8 cellular contexts compared by ENCODE assay signal in genomic region chr9:115262477-115262876, GRCh38.
A peak's percentile ranks its signal among the peaks of the same experiment; 100 is the strongest.
DNase-seq lines count a peak whose midpoint lies in the region; ATAC-seq and TF ChIP-seq lines count a peak whose summit lies in the region.

No MANE protein-coding gene starts in this region.

- peak overlapping the region; percentile 68 for H3K4me2 ChIP-seq in KMS-11

- no peak for TF ChIP-seq EP300 in esophagus muscularis mucosa (IDR thresholded peaks at IDR 0.05)

- H2AFZ ChIP-seq in ACC112 (ENCODE audit: low read length, unreplicated experiment) (no peak overlapping the region), KMS-11 (ENCODE audit: low read depth) (no peak overlapping the region)

- H3K9ac ChIP-seq in KMS-11: peak overlapping the region; percentile 48; the same call in 1 of the 2 replicates

- peak; percentile 88 for ATAC-seq in RWPE2 (ENCODE audit: low read depth)
- ATAC-seq in right cardiac atrium: peak; percentile 81 to 95
- ATAC-seq in GM19328 (IDR thresholded peaks at IDR 0.05; ENCODE audit: unreplicated experiment): no peak

- no peak for TF ChIP-seq POLR2A in esophagus muscularis mucosa (IDR thresholded peaks at IDR 0.05; ENCODE audit: low read depth)

- H3K4me3 ChIP-seq in ACC112 (ENCODE audit: low read depth, low read length): peak overlapping the region; percentile 4; the same call in 1 of the 2 replicates
- no peak overlapping the region for H3K4me3 ChIP-seq in KMS-11 (IDR thresholded peaks at IDR 0.05; ENCODE audit: insufficient read depth, low read depth, low read length)
- no peak overlapping the region for H3K4me3 ChIP-seq in RWPE2 (ENCODE audit: severe bottlenecking)
- no peak overlapping the region for H3K4me3 ChIP-seq in right cardiac atrium (ENCODE audit: low read length)
- H3K4me3 ChIP-seq in coronary artery: no peak overlapping the region
- H3K4me3 ChIP-seq in esophagus muscularis mucosa: no peak overlapping the region

- no peaks in the 10 kb centered on the region for H3K79me2 ChIP-seq in ACC112 (ENCODE audit: control insufficient read depth, insufficient read depth, low read length, unreplicated experiment)
- no peaks in the 10 kb centered on the region for H3K79me2 ChIP-seq in KMS-11 (ENCODE audit: insufficient read depth, low read depth)

- no peaks in the 10 kb centered on the region for H3K36me3 ChIP-seq in ACC112 (ENCODE audit: insufficient read depth, low read length)
- no peaks in the 10 kb centered on the region for H3K36me3 ChIP-seq in KMS-11 (ENCODE audit: insufficient read depth)
- no peaks in the 10 kb centered on the region for H3K36me3 ChIP-seq in RWPE2 (ENCODE audit: low read depth)
- H3K36me3 ChIP-seq in esophagus muscularis mucosa: no peaks in the 10 kb centered on the region

- intact Hi-C loops in right cardiac atrium (cut with DNase I): no loop called here
- intact Hi-C loops in esophagus muscularis mucosa (cut with DNase I): no loop called here

- in situ Hi-C loops in GM13976 (cut with MboI; ENCODE audit: low sequenced_read_pairs, unreplicated experiment): no loop called here

- H3K27me3 ChIP-seq in ACC112 (ENCODE audit: insufficient read depth, low read length) (no peaks in the 10 kb centered on the region), KMS-11 (ENCODE audit: insufficient read depth, low read depth) (no peaks in the 10 kb centered on the region), RWPE2 (ENCODE audit: insufficient read depth, poor library complexity, severe bottlenecking) (no peaks in the 10 kb centered on the region), right cardiac atrium (ENCODE audit: control insufficient read depth, insufficient read depth) (no peaks in the 10 kb centered on the region), esophagus muscularis mucosa (no peaks in the 10 kb centered on the region)

- H4K20me1 ChIP-seq in KMS-11 (ENCODE audit: insufficient read depth): no peaks in the 10 kb centered on the region

- peak overlapping the region; percentile 82 for H3K27ac ChIP-seq in ACC112 (ENCODE audit: low read depth, low read length)
- peak overlapping the region; percentile 90 for H3K27ac ChIP-seq in KMS-11
- peak overlapping the region; percentile 96 for H3K27ac ChIP-seq in RWPE2 (ENCODE audit: poor library complexity, severe bottlenecking)
- no peak overlapping the region for H3K27ac ChIP-seq in right cardiac atrium (ENCODE audit: low read length)
- no peak overlapping the region for H3K27ac ChIP-seq in coronary artery
- peak overlapping the region in 1 of 4 donors; percentile 8 for H3K27ac ChIP-seq in esophagus muscularis mucosa (replicated peaks in 1 of 4)

- TF ChIP-seq CTCF in KMS-11 (conservative IDR thresholded peaks at IDR 0.05; ENCODE audit: low read depth, low read length): no peak
- TF ChIP-seq CTCF in RWPE2 (IDR thresholded peaks at IDR 0.05; ENCODE audit: poor library complexity, severe bottlenecking): no peak
- TF ChIP-seq CTCF in coronary artery (IDR thresholded peaks at IDR 0.05): no peak
- TF ChIP-seq CTCF in GM13976 (IDR thresholded peaks at IDR 0.05; ENCODE audit: borderline replicate concordance, control extremely low read depth, extremely low read depth, insufficient read depth, missing control alignments): no peak
- no peak for TF ChIP-seq CTCF in esophagus muscularis mucosa (IDR thresholded peaks at IDR 0.05)

- DNase-seq in RWPE2 (ENCODE audit: low spot score) (peak; percentile 99), right cardiac atrium (peak; percentile 69 to 90 (median 89)), coronary artery (ENCODE audit: low spot score) (no peak), GM13976 (ENCODE audit: low spot score) (no peak), esophagus muscularis mucosa (ENCODE audit: extremely low spot score) (no peak)

- peaks cover 54% of the 10 kb centered on the region for H3K4me1 ChIP-seq in ACC112 (ENCODE audit: control insufficient read depth, insufficient read depth, low read length, unreplicated experiment)
- peaks cover 28% of the 10 kb centered on the region for H3K4me1 ChIP-seq in KMS-11 (ENCODE audit: low read depth, poor library complexity, severe bottlenecking)
- H3K4me1 ChIP-seq in RWPE2 (ENCODE audit: insufficient read depth, poor library complexity, severe bottlenecking): peaks cover 46% of the 10 kb centered on the region
- H3K4me1 ChIP-seq in right cardiac atrium (ENCODE audit: control insufficient read depth, insufficient read depth, low read length): no peaks in the 10 kb centered on the region
- peaks cover 0 to 40% (median 26%) of the 10 kb centered on the region in 4 donors for H3K4me1 ChIP-seq in esophagus muscularis mucosa

- no peaks in the 10 kb centered on the region for H3K9me3 ChIP-seq in RWPE2 (ENCODE audit: severe bottlenecking)
- H3K9me3 ChIP-seq in right cardiac atrium (ENCODE audit: control insufficient read depth, low read length): no peaks in the 10 kb centered on the region
- H3K9me3 ChIP-seq in esophagus muscularis mucosa: no peaks in the 10 kb centered on the region

Comparison
In these comparisons a context has a peak if more than half of its experiments do, and no peak if none do; other contexts are left out.
1. H3K27ac ChIP-seq: peak in ACC112 (single experiment), KMS-11 (single experiment) and RWPE2 (single experiment); none in right cardiac atrium (single experiment) and coronary artery (0 of 2).
2. DNase-seq: peak in RWPE2 (single experiment) and right cardiac atrium (3 of 3); none in coronary artery (single experiment), GM13976 (single experiment) and esophagus muscularis mucosa (single experiment).